ENCODE assay signal across 8 cellular contexts in genomic region chr5:76082790-76083554, GRCh38.
DNase-seq lines count a peak whose midpoint lies in the region; ATAC-seq and TF ChIP-seq lines count a peak whose summit lies in the region.

TSS of gene SV2C (plus strand) at chr5:76083383. CDS start at chr5:76131751, 48,368 bp downstream.

- DNase-seq in 8988T (peak; percentile 57), GM20000 (ENCODE audit: low spot score) (peak; percentile 45), glomerular visceral epithelial cell (ENCODE audit: extremely low spot score) (peak; percentile 11), retina (peak; percentile 89), activated gamma-delta T cell treated with Interleukin-2 at 50 U/mL for 16 hours (no peak), NCI-H2196 (lab: John Stamatoyannopoulos, UW; ENCODE audit: unreplicated experiment) (no peak)
- DNase-seq in activated CD4-positive, alpha-beta T cell treated with anti-CD3 and anti-CD28 coated beads, Interleukin-2, amount 50 U/mL, for 1 hour, result peak; percentile 13

- TF ChIP-seq CTCF in GM20000 (IDR thresholded peaks at IDR 0.05; ENCODE audit: extremely low read depth, missing control alignments), result no peak

- ATAC-seq in HG03432 (IDR thresholded peaks at IDR 0.05; ENCODE audit: unreplicated experiment), result no peak

Comparison
In these comparisons a context has a peak if more than half of its experiments do, and no peak if none do; other contexts are left out.
1. DNase-seq: peak in 8988T (single experiment), GM20000 (single experiment), activated CD4-positive, alpha-beta T cell treated with anti-CD3 and anti-CD28 coated beads, Interleukin-2, amount 50 U/mL, for 1 hour (single experiment), glomerular visceral epithelial cell (single experiment) and retina (single experiment); none in activated gamma-delta T cell treated with Interleukin-2 at 50 U/mL for 16 hours (single experiment) and NCI-H2196 (single experiment).